24 cellular contexts compared by ENCODE assay signal in genomic region chr1:31133368-31133767, GRCh38.
"Had no signal": no experiment of that assay in that cellular context is flagged by ENCODE, and none has a peak within 500 bp of the region (broad histone marks: within the 10 kb centered on the region; RNA-seq: fewer than 3 reads in every experiment).

No MANE protein-coding gene starts in this region.

- H3K79me2 ChIP-seq: parathyroid adenoma had no signal

- H3K4me2 ChIP-seq: neural progenitor cell had no signal

- H3K27ac ChIP-seq: colonic mucosa, epithelial cell of prostate, gastrocnemius medialis, neural progenitor cell, parathyroid adenoma, right lobe of liver, stomach, thyroid gland had no signal

- ATAC-seq: esophagus mucosa; gastrocnemius medialis; left lobe of liver; mucosa of descending colon; natural killer cell treated with Interleukin-12 subunit alpha and Interleukin-12 subunit beta and Interleukin-15 and Interleukin-18, amount 100 ng/mL, for 72 hours; right lobe of liver had no signal

- DNase-seq: colonic mucosa; effector CD8-positive, alpha-beta T cell; endodermal cell; foreskin fibroblast; gastrocnemius medialis; head of caudate nucleus; kidney; mesenchymal stem cell; mucosa of descending colon; naive B cell; right lobe of liver; small intestine; stimulated activated CD4-positive, alpha-beta T cell treated with anti-CD3 and anti-CD28 coated beads, Interleukin-15, amount 100 ng/mL, for 24 hours; stimulated activated CD4-positive, alpha-beta T cell treated with anti-CD3 and anti-CD28 coated beads, Interleukin-2, amount 100 ng/mL, for 48 hours; stimulated activated CD8-positive, alpha-beta memory T cell treated with anti-CD3 and anti-CD28 coated beads, Interleukin-4, amount 100 ng/mL, for 48 hours; stimulated activated naive CD4-positive, alpha-beta T cell; stomach; thyroid gland had no signal

- FAIRE-seq: kidney, small intestine had no signal

- H3K4me3 ChIP-seq: colonic mucosa, gastrocnemius medialis, mucosa of descending colon, neural progenitor cell, right lobe of liver, stomach, thyroid gland had no signal

- H3K4me1 ChIP-seq: colonic mucosa, gastrocnemius medialis, neural progenitor cell, parathyroid adenoma, right lobe of liver, stomach, thyroid gland had no signal

- H2AFZ ChIP-seq: neural progenitor cell, parathyroid adenoma had no signal

- H3K9me3 ChIP-seq: colonic mucosa, gastrocnemius medialis, mucosa of descending colon, right lobe of liver, stomach, thyroid gland had no signal

- H3K9ac ChIP-seq: neural progenitor cell, parathyroid adenoma had no signal

- H3K36me3 ChIP-seq: colonic mucosa, gastrocnemius medialis, neural progenitor cell, right lobe of liver, stomach, thyroid gland had no signal

- H3K27me3 ChIP-seq: colonic mucosa, gastrocnemius medialis, neural progenitor cell, right lobe of liver, stomach, thyroid gland had no signal
